ENCODE assay signal across 17 cellular contexts in the genomic region with DNA sequence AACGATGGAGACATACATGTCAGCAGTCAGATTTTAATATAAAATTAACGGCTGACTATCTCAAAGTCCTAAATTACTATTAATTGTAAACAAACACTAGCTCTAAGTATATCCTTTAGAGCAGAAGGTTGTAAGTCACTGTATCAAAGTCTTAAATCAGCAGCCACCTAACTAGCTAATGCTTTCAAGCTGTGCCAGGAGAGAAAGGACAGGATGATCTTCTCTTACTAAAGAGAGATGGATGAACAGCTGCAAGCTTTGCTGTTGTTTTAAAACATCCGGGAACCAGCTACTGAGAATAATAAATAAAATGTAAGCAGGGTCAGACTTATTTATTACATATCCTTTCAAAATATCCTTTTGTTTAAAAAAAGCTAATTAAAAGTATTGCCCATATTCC. TPM values are rescaled to one million over a fixed set of nuclear protein-coding genes. Genes with fewer than 3 reads are reported as not detected.
DNase-seq lines count a peak whose midpoint lies in the region; ATAC-seq and TF ChIP-seq lines count a peak whose summit lies in the region.
"Had no signal": no experiment of that assay in that cellular context is flagged by ENCODE, and none has a peak within 500 bp of the region (broad histone marks: within the 10 kb centered on the region; RNA-seq: fewer than 3 reads in every experiment).

No MANE protein-coding gene starts in this region.

- intact Hi-C loops in heart left ventricle (cut with DNase I) (loop anchor here in 8 of 10 donors (2.0 to 10.0 kb wide), 6 partner anchors 45 to 130 kb away; no protein-coding TSS in a partner anchor), left cardiac atrium (cut with DNase I) (loop anchor here in 1 of 2 donors (5.0 kb wide), 1 partner anchor 50 kb away; no protein-coding TSS in a partner anchor), lower lobe of right lung (cut with DNase I) (no loop called here), upper lobe of right lung (cut with DNase I) (no loop called here), prostate gland (cut with DNase I) (no loop called here)

- H3K27ac ChIP-seq in heart left ventricle (peak overlapping the region; percentile 77 to 94 (median 85)), lower lobe of right lung (peak overlapping the region; percentile 72), upper lobe of right lung (peak overlapping the region; percentile 72), prostate gland (no peak overlapping the region)

- peak overlapping the region in 11 of 12 donors; percentile 16 to 61 (median 55) for H3K4me3 ChIP-seq in heart left ventricle
- peak overlapping the region; percentile 48 for H3K4me3 ChIP-seq in lower lobe of right lung
- H3K4me3 ChIP-seq in upper lobe of right lung = peak overlapping the region; percentile 24
- no peak overlapping the region for H3K4me3 ChIP-seq in prostate gland
- H3K4me3 ChIP-seq: smooth muscle cell had no signal

- H3K9me3 ChIP-seq in heart left ventricle (no peaks in the 10 kb centered on the region), lower lobe of right lung (no peaks in the 10 kb centered on the region), upper lobe of right lung (no peaks in the 10 kb centered on the region), prostate gland (no peaks in the 10 kb centered on the region)

- no peaks in the 10 kb centered on the region for H3K9me3 Mint-ChIP-seq in chondrocyte (ENCODE audit: low read depth)
- H3K9me3 Mint-ChIP-seq: activated CD8-positive, alpha-beta T cell treated with anti-CD3 and anti-CD28 coated beads for 36 hours; activated naive CD8-positive, alpha-beta T cell treated with anti-CD3 and anti-CD28 coated beads, Interleukin-2, amount 10 ng/mL, durations not matched to agents 7 days and 5 days; activated T-cell treated with anti-CD3 and anti-CD28 coated beads, Interleukin-2, amount 50 U/mL, for 72 hours; CD8-positive, alpha-beta T cell; HFFc6; type B pancreatic cell had no signal

- TF ChIP-seq POLR2A in heart left ventricle (IDR thresholded peaks at IDR 0.05) = no peak
- TF ChIP-seq POLR2A in prostate gland (IDR thresholded peaks at IDR 0.05) = no peak

- TF ChIP-seq CTCF in heart left ventricle (IDR thresholded peaks at IDR 0.05) = no peak
- TF ChIP-seq CTCF in chondrocyte (IDR thresholded peaks at IDR 0.05) = no peak
- TF ChIP-seq CTCF in lower lobe of right lung (IDR thresholded peaks at IDR 0.05) = no peak
- TF ChIP-seq CTCF in upper lobe of right lung (IDR thresholded peaks at IDR 0.05) = no peak
- no peak for TF ChIP-seq CTCF in prostate gland (IDR thresholded peaks at IDR 0.05)

- H3K36me3 ChIP-seq in heart left ventricle = no peaks in the 10 kb centered on the region
- no peaks in the 10 kb centered on the region for H3K36me3 ChIP-seq in lower lobe of right lung
- H3K36me3 ChIP-seq in upper lobe of right lung = no peaks in the 10 kb centered on the region
- no peaks in the 10 kb centered on the region for H3K36me3 ChIP-seq in prostate gland

- H3K36me3 Mint-ChIP-seq in chondrocyte (ENCODE audit: low read depth) = no peaks in the 10 kb centered on the region
- H3K36me3 Mint-ChIP-seq: activated naive CD8-positive, alpha-beta T cell treated with anti-CD3 and anti-CD28 coated beads, Interleukin-2, amount 10 ng/mL, durations not matched to agents 7 days and 5 days; CD8-positive, alpha-beta T cell; type B pancreatic cell had no signal

- H3K27me3 ChIP-seq in heart left ventricle (no peaks in the 10 kb centered on the region), lower lobe of right lung (ENCODE audit: low read depth) (no peaks in the 10 kb centered on the region), upper lobe of right lung (no peaks in the 10 kb centered on the region), prostate gland (replicated peaks; ENCODE audit: insufficient read depth) (no peaks in the 10 kb centered on the region)

- H3K27ac Mint-ChIP-seq in chondrocyte (ENCODE audit: unreplicated experiment) = peak overlapping the region; percentile 6
- H3K27ac Mint-ChIP-seq: activated CD8-positive, alpha-beta T cell treated with anti-CD3 and anti-CD28 coated beads for 36 hours; activated naive CD8-positive, alpha-beta T cell treated with anti-CD3 and anti-CD28 coated beads, Interleukin-2, amount 10 ng/mL, durations not matched to agents 7 days and 5 days; activated T-cell treated with anti-CD3 and anti-CD28 coated beads, Interleukin-2, amount 50 U/mL, for 72 hours; CD8-positive, alpha-beta T cell; type B pancreatic cell had no signal

- no peaks in the 10 kb centered on the region for H3K27me3 Mint-ChIP-seq in chondrocyte (ENCODE audit: low read depth)
- H3K27me3 Mint-ChIP-seq: activated CD8-positive, alpha-beta T cell treated with anti-CD3 and anti-CD28 coated beads for 36 hours; type B pancreatic cell had no signal

- peaks cover 50% of the 10 kb centered on the region for H3K4me1 Mint-ChIP-seq in chondrocyte (ENCODE audit: low read depth)
- H3K4me1 Mint-ChIP-seq: activated naive CD8-positive, alpha-beta T cell treated with anti-CD3 and anti-CD28 coated beads, Interleukin-2, amount 10 ng/mL, durations not matched to agents 7 days and 5 days had no signal

- H3K4me3 Mint-ChIP-seq in chondrocyte (ENCODE audit: unreplicated experiment) = no peak overlapping the region
- H3K4me3 Mint-ChIP-seq: activated CD8-positive, alpha-beta T cell treated with anti-CD3 and anti-CD28 coated beads for 36 hours; activated naive CD8-positive, alpha-beta T cell treated with anti-CD3 and anti-CD28 coated beads, Interleukin-2, amount 10 ng/mL, durations not matched to agents 7 days and 5 days; activated T-cell treated with anti-CD3 and anti-CD28 coated beads, Interleukin-2, amount 50 U/mL, for 72 hours; CD8-positive, alpha-beta T cell; HFFc6; type B pancreatic cell had no signal

- ATAC-seq in heart left ventricle = no peak
- ATAC-seq in left cardiac atrium = no peak
- ATAC-seq in lower lobe of right lung = no peak
- no peak for ATAC-seq in upper lobe of right lung
- no peak for ATAC-seq in GM18517 (IDR thresholded peaks at IDR 0.05; ENCODE audit: unreplicated experiment)
- ATAC-seq: activated CD8-positive, alpha-beta T cell treated with anti-CD3 and anti-CD28 coated beads for 36 hours; activated T-cell treated with anti-CD3 and anti-CD28 coated beads, Interleukin-2, amount 50 U/mL, for 72 hours; CD8-positive, alpha-beta T cell had no signal

- WGBS in heart left ventricle, 4 donors = 23 to 24% (median 24%) methylated on average over 3 of the region's 3 CpGs
- WGBS in prostate gland = 6% methylated on average over 3 of the region's 3 CpGs

- DNase-seq in heart left ventricle (no peak), left cardiac atrium (no peak), chondrocyte (ENCODE audit: low spot score) (no peak), lower lobe of right lung (no peak), upper lobe of right lung (no peak), prostate gland (ENCODE audit: low spot score) (no peak)
- DNase-seq in activated T-cell treated with anti-CD3 and anti-CD28 coated beads, Interleukin-2, amount 50 U/mL, for 1 hour = no peak
- DNase-seq: activated CD8-positive, alpha-beta T cell treated with anti-CD3 and anti-CD28 coated beads for 36 hours; activated naive CD8-positive, alpha-beta T cell treated with anti-CD3 and anti-CD28 coated beads, Interleukin-2, amount 10 ng/mL, durations not matched to agents 7 days and 5 days; activated T-cell treated with anti-CD3 and anti-CD28 coated beads, Interleukin-2, amount 50 U/mL, for 72 hours; CD8-positive, alpha-beta T cell; NCI-H187 treated with DMSO at 0.1 percent for 48 hours; NCI-H524 had no signal

- H3K4me1 ChIP-seq in heart left ventricle = peaks cover 10 to 87% (median 51%) of the 10 kb centered on the region in 12 donors
- H3K4me1 ChIP-seq in lower lobe of right lung = peaks cover 54% of the 10 kb centered on the region
- peaks cover 26% of the 10 kb centered on the region for H3K4me1 ChIP-seq in upper lobe of right lung
- no peaks in the 10 kb centered on the region for H3K4me1 ChIP-seq in prostate gland (replicated peaks)

RNA-seq across cellular contexts. Expression of gene ABLIM1, which starts 24.0 kb away (rescaled TPM):
- 100 to 1,000 TPM; 491 to 713 (median 575) TPM for total RNA-seq in heart left ventricle
- polyA plus RNA-seq in heart left ventricle = 100 to 1,000 TPM; 242 to 276 TPM
- 100 to 1,000 TPM; 292 to 305 TPM for total RNA-seq in left cardiac atrium
- total RNA-seq in chondrocyte = 13.5 to 41.9 TPM (median 15.7 TPM) in 3 replicates
- total RNA-seq in lower lobe of right lung = 106 TPM
- 144 TPM for total RNA-seq in upper lobe of right lung
- 100 to 1,000 TPM in 1 of 2 donors, 10 to 100 TPM in 1; 43.9 to 138 TPM for total RNA-seq in prostate gland

Comparison
In these comparisons a context has a peak if more than half of its experiments do, and no peak if none do; other contexts are left out.
1. H3K27ac ChIP-seq: peak in heart left ventricle (12 of 12), lower lobe of right lung (single experiment) and upper lobe of right lung (single experiment); none in prostate gland (0 of 2).
2. H3K4me3 ChIP-seq: peak in heart left ventricle (11 of 12), lower lobe of right lung (single experiment) and upper lobe of right lung (single experiment); none in prostate gland (0 of 2).
3. intact Hi-C loops: an anchor here in heart left ventricle (2.0 to 10.0 kb wide); none called in lower lobe of right lung, upper lobe of right lung and prostate gland.